Comparison of ENCODE assay signal across 26 cellular contexts in genomic region chr14:35244542-35244941, GRCh38. TPM values are rescaled to one million over a fixed set of nuclear protein-coding genes. Genes with fewer than 3 reads are reported as not detected.
DNase-seq lines count a peak whose midpoint lies in the region; ATAC-seq, FAIRE-seq and TF ChIP-seq lines count a peak whose summit lies in the region.
"Had no signal": no experiment of that assay in that cellular context is flagged by ENCODE, and none has a peak within 500 bp of the region (broad histone marks: within the 10 kb centered on the region; RNA-seq: fewer than 3 reads in every experiment).

No MANE protein-coding gene starts in this region.

- peaks cover 10% of the 10 kb centered on the region for H3K36me3 Mint-ChIP-seq in stimulated activated naive CD8-positive, alpha-beta T cell treated with anti-CD3 and anti-CD28 coated beads, Interleukin-15, Interleukin-2, amounts not matched to agents 100 ng/mL and 50 ng/mL, for 24 hours (ENCODE audit: low read depth)
- H3K36me3 Mint-ChIP-seq in effector memory CD8-positive, alpha-beta T cell (ENCODE audit: insufficient read depth), result peaks cover 3% of the 10 kb centered on the region

- TF ChIP-seq CTCF in HepG2 (CRISPR knock-in tag; IDR thresholded peaks at IDR 0.05), result no peak

- no peak overlapping the region for H3K4me3 Mint-ChIP-seq in stimulated activated naive CD8-positive, alpha-beta T cell treated with anti-CD3 and anti-CD28 coated beads, Interleukin-15, Interleukin-2, amounts not matched to agents 100 ng/mL and 50 ng/mL, for 24 hours
- H3K4me3 Mint-ChIP-seq in effector memory CD8-positive, alpha-beta T cell, result no peak overlapping the region
- H3K4me3 Mint-ChIP-seq: CD14-positive monocyte; CD4-positive, alpha-beta memory T cell; CD4-positive, CD25-positive, alpha-beta regulatory T cell; CD8-positive, alpha-beta memory T cell had no signal

- H3K4me1 ChIP-seq in HepG2 (ENCODE audit: insufficient read depth, low read length), result no peaks in the 10 kb centered on the region
- H3K4me1 ChIP-seq: BE2C had no signal

- POLR2A ChIA-PET in HepG2 (lab: Yijun Ruan, JAX), result no interaction called here

- FAIRE-seq in HepG2 (lab: Jason Lieb, UNC), result no peak
- FAIRE-seq: A204.1, GM12878, GM12892, GM18507 had no signal

- no peak for TF ChIP-seq POLR2A in HepG2 (IDR thresholded peaks at IDR 0.05; ENCODE audit: insufficient read depth in 1 of 2, low read depth in 2 of 2, low read length in 2 of 2)

- peaks cover 0 to 3% of the 10 kb centered on the region in 2 experiments; a peak in 2 of 5 replicates for H3K36me3 ChIP-seq in HepG2 (replicated peaks in 1 of 2; ENCODE audit: control insufficient read depth in 1 of 2, insufficient read depth in 2 of 2, low read length in 2 of 2)
- H3K36me3 ChIP-seq: BE2C had no signal

- in situ Hi-C loops in HepG2 (cut with HindIII; ENCODE audit: extremely low pct_ligation_motif_present, low pct_unique_long_range_greater_than_20kb), result no loop called here

- H3K4me1 Mint-ChIP-seq in stimulated activated naive CD8-positive, alpha-beta T cell treated with anti-CD3 and anti-CD28 coated beads, Interleukin-15, Interleukin-2, amounts not matched to agents 100 ng/mL and 50 ng/mL, for 24 hours (ENCODE audit: low read depth), result peaks cover 13% of the 10 kb centered on the region
- H3K4me1 Mint-ChIP-seq in effector memory CD8-positive, alpha-beta T cell (ENCODE audit: low read depth in 2 of 2), result peaks cover 5 to 11% of the 10 kb centered on the region in 2 donors

- H3K9ac ChIP-seq in HepG2 (ENCODE audit: insufficient read depth, low read depth, low read length), result no peak overlapping the region
- H3K9ac ChIP-seq: BLaER1 had no signal

- WGBS in HepG2 (ENCODE audit: low lambda C conversion rate), result 83% methylated on average over 4 of the region's 4 CpGs

- no peak for TF ChIP-seq RAD21 in HepG2 (CRISPR knock-in tag; IDR thresholded peaks at IDR 0.05)

- no peaks in the 10 kb centered on the region for H3K9me3 Mint-ChIP-seq in stimulated activated naive CD8-positive, alpha-beta T cell treated with anti-CD3 and anti-CD28 coated beads, Interleukin-15, Interleukin-2, amounts not matched to agents 100 ng/mL and 50 ng/mL, for 24 hours
- no peaks in the 10 kb centered on the region for H3K9me3 Mint-ChIP-seq in effector memory CD8-positive, alpha-beta T cell
- H3K9me3 Mint-ChIP-seq: CD4-positive, alpha-beta memory T cell; CD4-positive, CD25-positive, alpha-beta regulatory T cell; CD8-positive, alpha-beta memory T cell had no signal

- no peak overlapping the region for H2AFZ ChIP-seq in HepG2 (ENCODE audit: low read length)

- H3K27ac Mint-ChIP-seq in stimulated activated naive CD8-positive, alpha-beta T cell treated with anti-CD3 and anti-CD28 coated beads, Interleukin-15, Interleukin-2, amounts not matched to agents 100 ng/mL and 50 ng/mL, for 24 hours, result peak overlapping the region; percentile 5
- peak overlapping the region; percentile 33 to 68 for H3K27ac Mint-ChIP-seq in effector memory CD8-positive, alpha-beta T cell
- H3K27ac Mint-ChIP-seq: CD14-positive monocyte had no signal

- TF ChIP-seq EP300 in HepG2 (IDR thresholded peaks at IDR 0.05; ENCODE audit: low read depth in 2 of 2, low read length in 2 of 2) (no peak), HepG2 (CRISPR knock-in tag; IDR thresholded peaks at IDR 0.05; ENCODE audit: borderline replicate concordance) (no peak)

- no peaks in the 10 kb centered on the region for H3K27me3 ChIP-seq in HepG2 (ENCODE audit: control insufficient read depth in 1 of 2, insufficient read depth in 2 of 2, low read length in 2 of 2)
- H3K27me3 ChIP-seq: BE2C, BLaER1 had no signal

- CTCF ChIA-PET in HepG2 (lab: Yijun Ruan, JAX; ENCODE audit: low intra/inter-chr PET ratio, low total read pairs), result no interaction called here

- no peaks in the 10 kb centered on the region for H4K20me1 ChIP-seq in HepG2 (ENCODE audit: insufficient read depth, low read length)
- H4K20me1 ChIP-seq: BLaER1 had no signal

- BruUV-seq in HepG2 (replicated peaks; lab: Mats Ljungman, UMichigan), result no TSS peak

- no peak for ATAC-seq in stimulated activated naive CD8-positive, alpha-beta T cell treated with anti-CD3 and anti-CD28 coated beads, Interleukin-15, Interleukin-2, amounts not matched to agents 100 U/mL and 50 U/mL, for 24 hours
- no peak for ATAC-seq in effector memory CD8-positive, alpha-beta T cell (replicated peaks)
- no peak for ATAC-seq in HepG2
- ATAC-seq: GM12878 had no signal

- H3K27me3 Mint-ChIP-seq in stimulated activated naive CD8-positive, alpha-beta T cell treated with anti-CD3 and anti-CD28 coated beads, Interleukin-15, Interleukin-2, amounts not matched to agents 100 ng/mL and 50 ng/mL, for 24 hours, result no peaks in the 10 kb centered on the region
- H3K27me3 Mint-ChIP-seq in effector memory CD8-positive, alpha-beta T cell, result no peaks in the 10 kb centered on the region
- H3K27me3 Mint-ChIP-seq: CD4-positive, alpha-beta memory T cell; CD4-positive, CD25-positive, alpha-beta regulatory T cell; CD8-positive, alpha-beta memory T cell had no signal

- no peaks in the 10 kb centered on the region for H3K79me2 ChIP-seq in HepG2 (ENCODE audit: insufficient read depth, low read length)

- H3K4me2 ChIP-seq in HepG2 (ENCODE audit: low read depth, low read length), result no peak overlapping the region
- H3K4me2 ChIP-seq: BLaER1 had no signal

- no peaks in the 10 kb centered on the region for H3K9me3 ChIP-seq in HepG2 (ENCODE audit: low read length)
- H3K9me3 ChIP-seq: BE2C, BLaER1 had no signal

- no peak overlapping the region for H3K4me3 ChIP-seq in HepG2 (replicated peaks in 1 of 3; ENCODE audit: insufficient read depth in 1 of 3, low read depth in 2 of 3, low read length in 3 of 3)
- H3K4me3 ChIP-seq: BLaER1, GM12878 had no signal

- H3K27ac ChIP-seq in HepG2 (ENCODE audit: extremely low read length, insufficient read depth, low read length), result no peak overlapping the region
- H3K27ac ChIP-seq: BLaER1 had no signal

- intact Hi-C loops in HepG2 (cut with micrococcal nuclease; ENCODE audit: unreplicated experiment), result no loop called here

- DNase-seq in stimulated activated naive CD8-positive, alpha-beta T cell treated with anti-CD3 and anti-CD28 coated beads, Interleukin-15, Interleukin-2, amounts not matched to agents 100 U/mL and 50 U/mL, for 24 hours, result no peak
- DNase-seq in effector memory CD8-positive, alpha-beta T cell, result no peak
- DNase-seq in HepG2 (ENCODE audit: low spot score), result no peak
- no peak for DNase-seq in SK-N-DZ (ENCODE audit: low spot score)
- DNase-seq: 8988T; ACHN; BE2C; C1 segment of cervical spinal cord; CD4-positive, alpha-beta memory T cell; CD4-positive, CD25-positive, alpha-beta regulatory T cell; CD8-positive, alpha-beta memory T cell; COR-L47; DMS 273 treated with DMSO at 0.1 percent for 48 hours; DMS153; DMS53; DMS79; DND-41; EL; GDM1 had no signal

TF ChIP-seq in HepG2, 621 proteins besides CTCF, POLR2A, EP300 and RAD21 (continues in another document):
- TF ChIP-seq ZNF83 (CRISPR knock-in tag; IDR thresholded peaks at IDR 0.05; ENCODE audit: borderline replicate concordance) (no peak), ZNF574 (CRISPR knock-in tag; IDR thresholded peaks at IDR 0.05) (no peak), RELA (CRISPR knock-in tag; IDR thresholded peaks at IDR 0.05) (no peak), ZNF33B (CRISPR knock-in tag; IDR thresholded peaks at IDR 0.05) (no peak), SNAPC2 (CRISPR knock-in tag; IDR thresholded peaks at IDR 0.05) (no peak), SIN3B (IDR thresholded peaks at IDR 0.05; ENCODE audit: low read length) (no peak)

RNA-seq across cellular contexts. Expression of gene PSMA6, which starts 47.6 kb away (rescaled TPM):
- total RNA-seq in HepG2 (2016; rRNA removed; fragmentation: Illumina TruSeq; extraction: Trizol), result 1,109 and 1,579 TPM in 2 replicates
- total RNA-seq in HepG2 (2016; cell fraction: cytosol; rRNA removed; fragmentation: Illumina TruSeq; extraction: Trizol; ENCODE audit: low read depth), result 1,013 and 1,135 TPM in 2 replicates
- total RNA-seq in HepG2 (2016; cell fraction: insoluble cytoplasmic fraction; rRNA removed; fragmentation: Illumina TruSeq; extraction: Trizol), result 1,109 and 1,642 TPM in 2 replicates
- total RNA-seq in HepG2 (2016; cell fraction: membrane; rRNA removed; fragmentation: Illumina TruSeq; extraction: Trizol), result 682 and 685 TPM in 2 replicates
- 388 and 421 TPM in 2 replicates for total RNA-seq in HepG2 (2016; cell fraction: nucleus; rRNA removed; fragmentation: Illumina TruSeq; extraction: Trizol)
- 399 and 525 TPM in 2 replicates for polyA plus RNA-seq in HepG2 (2011; rRNA removed)
- 367 and 461 TPM in 2 replicates for polyA plus RNA-seq in HepG2 (2011; cell fraction: cytosol; rRNA removed)
- 108 and 120 TPM in 2 replicates for polyA plus RNA-seq in HepG2 (2011; cell fraction: nucleus; rRNA removed)
- 473 and 515 TPM in 2 replicates for polyA plus RNA-seq in HepG2 (2012)
- 709 and 762 TPM in 2 replicates for polyA plus RNA-seq in HepG2 (2016; cell fraction: cytosol; fragmentation: Illumina TruSeq; extraction: Trizol; ENCODE audit: low read depth)
- polyA plus RNA-seq in HepG2 (2016; cell fraction: insoluble cytoplasmic fraction; fragmentation: Illumina TruSeq; extraction: Trizol; ENCODE audit: low read depth), result 1,270 and 1,369 TPM in 2 replicates
- 468 and 473 TPM in 2 replicates for polyA plus RNA-seq in HepG2 (2016; cell fraction: membrane; fragmentation: Illumina TruSeq; extraction: Trizol; ENCODE audit: low read depth)
- 530 and 538 TPM in 2 replicates for polyA plus RNA-seq in HepG2 (2016; cell fraction: nucleus; fragmentation: Illumina TruSeq; extraction: Trizol; ENCODE audit: insufficient read depth, low read depth)
- 141 and 189 TPM in 2 replicates for polyA minus RNA-seq in HepG2 (2011; rRNA and poly(A)+ RNA removed; ENCODE audit: low replicate concordance)
- 181 and 205 TPM in 2 replicates for polyA minus RNA-seq in HepG2 (2011; cell fraction: cytosol; rRNA and poly(A)+ RNA removed)
- polyA minus RNA-seq in HepG2 (2011; cell fraction: nucleus; rRNA and poly(A)+ RNA removed), result 139 and 166 TPM in 2 replicates
- 629 and 652 TPM in 2 replicates for polyA plus RNA-seq in SK-N-DZ (2014; cell fraction: cytosol; rRNA removed)
- polyA plus RNA-seq in SK-N-DZ (2014; cell fraction: nucleus; rRNA removed), result 256 and 362 TPM in 2 replicates
